ENCODE assay signal across 20 cellular contexts in genomic region chr17:15454328-15454727, GRCh38.
"Had no signal": no experiment of that assay in that cellular context is flagged by ENCODE, and none has a peak within 500 bp of the region (broad histone marks: within the 10 kb centered on the region; RNA-seq: fewer than 3 reads in every experiment).

No MANE protein-coding gene starts in this region.

- DNase-seq: activated CD4-positive, CD25-positive, alpha-beta regulatory T cell treated with anti-CD3 and anti-CD28 coated beads, Interleukin-2, amount 50 U/mL, for 72 hours; activated naive CD4-positive, alpha-beta T cell; activated naive CD8-positive, alpha-beta T cell treated with anti-CD3 and anti-CD28 coated beads for 36 hours; amniotic stem cell; body of pancreas; effector memory CD4-positive, alpha-beta T cell; foreskin fibroblast; glutamatergic neuron; kidney; left ventricle myocardium superior; mesendoderm; nephron progenitor cell; occipital lobe; retina; stimulated activated CD4-positive, alpha-beta T cell treated with anti-CD3 and anti-CD28 coated beads, Interleukin-12 subunit alpha, Interleukin-12 subunit beta, amount 100 ng/mL, for 4 hours; stimulated activated CD4-positive, alpha-beta T cell treated with anti-CD3 and anti-CD28 coated beads, Interleukin-1b, Interleukin-23, amount 100 ng/mL, for 48 hours; stimulated activated naive CD8-positive, alpha-beta T cell treated with anti-CD3 and anti-CD28 coated beads, Interleukin-15, Interleukin-2, amounts not matched to agents 100 U/mL and 50 U/mL, for 24 hours; T-helper 2 cell; trophoblast cell had no signal

- H3K27ac ChIP-seq: body of pancreas, VCaP had no signal

- ATAC-seq: body of pancreas; left ventricle myocardium superior; stimulated activated naive CD8-positive, alpha-beta T cell treated with anti-CD3 and anti-CD28 coated beads, Interleukin-15, Interleukin-2, amounts not matched to agents 100 U/mL and 50 U/mL, for 24 hours had no signal

- H3K4me3 ChIP-seq: body of pancreas had no signal

- H3K27me3 ChIP-seq: body of pancreas had no signal

- H3K9me3 ChIP-seq: body of pancreas had no signal
